ENCODE assay signal across 8 cellular contexts in genomic region chr1:9589144-9589718, GRCh38. TPM values are rescaled to one million over a fixed set of nuclear protein-coding genes. Genes with fewer than 3 reads are reported as not detected.
A peak's percentile ranks its signal among the peaks of the same experiment; 100 is the strongest.
DNase-seq lines count a peak whose midpoint lies in the region; ATAC-seq, FAIRE-seq and TF ChIP-seq lines count a peak whose summit lies in the region.

No MANE protein-coding gene starts in this region.

- H3K4me1 ChIP-seq in adrenal gland (replicated peaks in 1 of 2) (peaks cover 20 to 29% of the 10 kb centered on the region in 2 donors), iPS-18a (ENCODE audit: control insufficient read depth, low read depth, low read length) (peaks cover 30% of the 10 kb centered on the region), smooth muscle cell (ENCODE audit: low read depth) (peaks cover 40% of the 10 kb centered on the region)

- ATAC-seq in HG02840 (IDR thresholded peaks at IDR 0.05; ENCODE audit: low FRiP score, unreplicated experiment): peak; percentile 7

- TF ChIP-seq POLR2A in GM12892 (IDR thresholded peaks at IDR 0.05; ENCODE audit: low read depth, low read length): no peak
- no peak for TF ChIP-seq POLR2A in adrenal gland (IDR thresholded peaks at IDR 0.05)

- H2AFZ ChIP-seq in smooth muscle cell (ENCODE audit: low read depth): peak overlapping the region; percentile 55

- peak; percentile 24 for DNase-seq in GM12892 (ENCODE audit: insufficient read length)
- peak; percentile 42 for DNase-seq in RPMI7951 (ENCODE audit: low read depth)
- peak in 3 of 7 donors; percentile 42 to 58 (median 56) for DNase-seq in adrenal gland
- no peak for DNase-seq in smooth muscle cell (lab: John Stamatoyannopoulos, UW; ENCODE audit: unreplicated experiment)
- no peak for DNase-seq in AG08395 (ENCODE audit: low spot score)
- DNase-seq in A172 (ENCODE audit: low spot score): no peak

- H3K27me3 ChIP-seq in adrenal gland (no peaks in the 10 kb centered on the region), iPS-18a (ENCODE audit: control insufficient read depth, insufficient read depth, low read length) (no peaks in the 10 kb centered on the region), smooth muscle cell (ENCODE audit: low read depth) (no peaks in the 10 kb centered on the region)

- H4K20me1 ChIP-seq in smooth muscle cell (ENCODE audit: low read depth): peaks cover 48% of the 10 kb centered on the region

- FAIRE-seq in GM12892 (lab: Jason Lieb, UNC): no peak

- H3K4me3 ChIP-seq in adrenal gland: peak overlapping the region in 2 of 4 donors; percentile 73 to 82
- H3K4me3 ChIP-seq in iPS-18a (ENCODE audit: low read length): peak overlapping the region; percentile 85
- H3K4me3 ChIP-seq in smooth muscle cell: peak overlapping the region; percentile 77

- H3K36me3 ChIP-seq in adrenal gland (replicated peaks in 1 of 2): no peaks in the 10 kb centered on the region
- no peaks in the 10 kb centered on the region for H3K36me3 ChIP-seq in iPS-18a (ENCODE audit: control insufficient read depth, low read depth, low read length)
- no peaks in the 10 kb centered on the region for H3K36me3 ChIP-seq in smooth muscle cell (ENCODE audit: low read depth)

- TF ChIP-seq CTCF in adrenal gland (IDR thresholded peaks at IDR 0.05): no peak
- no peak for TF ChIP-seq CTCF in smooth muscle cell (IDR thresholded peaks at IDR 0.05; ENCODE audit: borderline replicate concordance, insufficient read depth, poor library complexity, severe bottlenecking)

- intact Hi-C loops in adrenal gland (cut with DNase I): loop anchor here in 1 of 2 donors (10.0 kb wide), 1 partner anchor 54 kb away; the partner anchor contains the start of gene SLC25A33

- H3K4me2 ChIP-seq in smooth muscle cell: peak overlapping the region; percentile 95

- H3K9ac ChIP-seq in iPS-18a (ENCODE audit: low read length) (peak overlapping the region; percentile 70), smooth muscle cell (ENCODE audit: low read depth) (peak overlapping the region; percentile 24)

- H3K9me3 ChIP-seq in adrenal gland (replicated peaks in 1 of 3) (no peaks in the 10 kb centered on the region), iPS-18a (ENCODE audit: control insufficient read depth, low read depth, low read length) (no peaks in the 10 kb centered on the region), smooth muscle cell (replicated peaks; ENCODE audit: low read depth) (no peaks in the 10 kb centered on the region)

- no peaks in the 10 kb centered on the region for H3F3A ChIP-seq in smooth muscle cell (ENCODE audit: low read depth)

- H3K27ac ChIP-seq in adrenal gland (peak overlapping the region in 3 of 5 donors; percentile 60 to 88 (median 64)), iPS-18a (ENCODE audit: low read length) (no peak overlapping the region), smooth muscle cell (ENCODE audit: low read depth) (no peak overlapping the region)

- 0 to 10% (median 1%) methylated on average over 2 to 63 of the region's 63 CpGs for WGBS in adrenal gland, 4 donors
- WGBS in smooth muscle cell (ENCODE audit: low lambda C conversion rate): 4% methylated on average over 30 of the region's 63 CpGs

- H3K79me2 ChIP-seq in smooth muscle cell (ENCODE audit: low read depth): peaks cover 26% of the 10 kb centered on the region

RNA-seq across cellular contexts. Expression of gene TMEM201, which starts 0.5 kb away (rescaled TPM):
- polyA plus RNA-seq in GM12892 (2012; ENCODE audit: missing spikeins): 4.4 TPM
- total RNA-seq in RPMI7951 (2014; rRNA removed; shearing (Covaris generic)): 6.4 and 7.0 TPM in 2 replicates
- total RNA-seq in adrenal gland: 10 to 100 TPM in 5 of 8 donors, 1 to 10 TPM in 3; 5.2 to 12.6 (median 10.3) TPM
- 10 to 100 TPM in 1 of 3 donors, 1 to 10 TPM in 2; 2.1 to 11.2 (median 6.5) TPM for polyA plus RNA-seq in adrenal gland
- total RNA-seq in smooth muscle cell: 1.7 and 2.4 TPM in 2 replicates
- 5.0 and 8.8 TPM in 2 replicates for polyA plus RNA-seq in smooth muscle cell
- total RNA-seq in A172 (2014; rRNA removed; shearing (Covaris generic)): 5.6 and 8.9 TPM in 2 replicates

RNA-seq across cellular contexts. Expression of gene SLC25A33, which starts 50.0 kb away (rescaled TPM):
- 7.5 TPM for polyA plus RNA-seq in GM12892 (2012; ENCODE audit: missing spikeins)
- 6.6 and 8.1 TPM in 2 replicates for total RNA-seq in RPMI7951 (2014; rRNA removed; shearing (Covaris generic))
- total RNA-seq in adrenal gland (10 to 100 TPM in 1 of 8 donors, 1 to 10 TPM in 7; 2.1 to 10.3 (median 3.3) TPM), smooth muscle cell (5.5 and 7.1 TPM in 2 replicates)
- polyA plus RNA-seq in adrenal gland (1 to 10 TPM; 1.9 to 5.5 (median 2.6) TPM), smooth muscle cell (3.9 and 5.4 TPM in 2 replicates)
- 8.2 and 12.4 TPM in 2 replicates for total RNA-seq in A172 (2014; rRNA removed; shearing (Covaris generic))

Comparison
In these comparisons a context has a peak if more than half of its experiments do, and no peak if none do; other contexts are left out.
1. DNase-seq: peak in GM12892 (single experiment) and RPMI7951 (single experiment); none in smooth muscle cell (single experiment), AG08395 (single experiment) and A172 (single experiment).
2. H3K27ac ChIP-seq: peak in adrenal gland (3 of 5); none in iPS-18a (single experiment) and smooth muscle cell (single experiment).